Comparison of ENCODE assay signal across 35 cellular contexts in genomic region chr9:69468380-69468779, GRCh38.
"Had no signal": no experiment of that assay in that cellular context is flagged by ENCODE, and none has a peak within 500 bp of the region (broad histone marks: within the 10 kb centered on the region; RNA-seq: fewer than 3 reads in every experiment).

No MANE protein-coding gene starts in this region.

- ATAC-seq: activated CD8-positive, alpha-beta T cell treated with anti-CD3 and anti-CD28 coated beads for 36 hours; activated T-cell treated with anti-CD3 and anti-CD28 coated beads, Interleukin-2, amount 50 U/mL, for 72 hours; activated T-helper 17 cell treated with anti-CD3 and anti-CD28 coated beads, Interleukin-2, amount 50 U/mL, for 72 hours; PC-3; SK-N-SH treated with all-trans-retinoic acid at 6 μM for 48 hours had no signal

- H3K27ac Mint-ChIP-seq: activated CD8-positive, alpha-beta T cell treated with anti-CD3 and anti-CD28 coated beads for 36 hours; activated naive CD8-positive, alpha-beta T cell treated with anti-CD3 and anti-CD28 coated beads for 36 hours; activated T-cell treated with anti-CD3 and anti-CD28 coated beads, Interleukin-2, amount 50 U/mL, for 72 hours; activated T-helper 17 cell treated with anti-CD3 and anti-CD28 coated beads, Interleukin-2, amount 50 U/mL, for 72 hours had no signal

- H3K9me3 Mint-ChIP-seq: activated CD8-positive, alpha-beta T cell treated with anti-CD3 and anti-CD28 coated beads for 36 hours; activated naive CD8-positive, alpha-beta T cell treated with anti-CD3 and anti-CD28 coated beads for 36 hours; activated T-cell treated with anti-CD3 and anti-CD28 coated beads, Interleukin-2, amount 50 U/mL, for 72 hours; activated T-helper 17 cell treated with anti-CD3 and anti-CD28 coated beads, Interleukin-2, amount 50 U/mL, for 72 hours had no signal

- H3K4me3 Mint-ChIP-seq: activated CD8-positive, alpha-beta T cell treated with anti-CD3 and anti-CD28 coated beads for 36 hours; activated naive CD8-positive, alpha-beta T cell treated with anti-CD3 and anti-CD28 coated beads for 36 hours; activated T-cell treated with anti-CD3 and anti-CD28 coated beads, Interleukin-2, amount 50 U/mL, for 72 hours; activated T-helper 17 cell treated with anti-CD3 and anti-CD28 coated beads, Interleukin-2, amount 50 U/mL, for 72 hours had no signal

- H3K4me1 ChIP-seq: SJSA1 had no signal

- H3K36me3 ChIP-seq: brain microvascular endothelial cell, MG63, Peyer's patch, SJSA1, WERI-Rb-1 had no signal

- H3K4me3 ChIP-seq: MG63, Peyer's patch, SJSA1 had no signal

- H3K9me3 ChIP-seq: MG63, Peyer's patch, SJSA1 had no signal

- DNase-seq: activated CD4-positive, alpha-beta T cell treated with anti-CD3 and anti-CD28 coated beads for 1 hour; activated CD4-positive, alpha-beta T cell treated with anti-CD3 and anti-CD28 coated beads for 48 hours; activated CD4-positive, alpha-beta T cell treated with anti-CD3 and anti-CD28 coated beads, Interleukin-2, amount 50 U/mL, for 4 hours; activated CD4-positive, CD25-positive, alpha-beta regulatory T cell; activated CD8-positive, alpha-beta T cell treated with anti-CD3 and anti-CD28 coated beads for 36 hours; activated effector memory CD4-positive, alpha-beta T cell treated with anti-CD3 and anti-CD28 coated beads, Interleukin-2, amount 50 U/mL, for 16 hours; activated naive CD4-positive, alpha-beta T cell; activated naive CD4-positive, alpha-beta T cell treated with anti-CD3 and anti-CD28 coated beads, Interleukin-2, amount 50 U/mL, for 16 hours; activated naive CD8-positive, alpha-beta T cell treated with anti-CD3 and anti-CD28 coated beads for 36 hours; activated T-cell treated with anti-CD3 and anti-CD28 coated beads, Interleukin-2, amount 50 U/mL, for 1 hour; activated T-cell treated with anti-CD3 and anti-CD28 coated beads, Interleukin-2, amount 50 U/mL, for 72 hours; amniotic stem cell; aorta; brain microvascular endothelial cell; central memory CD4-positive, alpha-beta T cell; Kasumi-1; KG1; MG63; NCI-H187; NCI-H2107; NCI-H2171; NCI-H510A; NCI-H748 treated with DMSO at 0.1 percent for 48 hours; NK-92 treated with Interleukin-12 subunit alpha and Interleukin-12 subunit beta, amount 100 ng/mL, for 24 hours; PC-3; Peyer's patch; RPMI8226; SHP77 treated with DMSO at 0.1 percent for 48 hours; T-helper 1 cell; T-helper 2 cell; T-helper 9 cell; WERI-Rb-1 had no signal

- H3K27ac ChIP-seq: brain microvascular endothelial cell, Peyer's patch, SJSA1, WERI-Rb-1 had no signal

- H3K27me3 Mint-ChIP-seq: activated T-helper 17 cell treated with anti-CD3 and anti-CD28 coated beads, Interleukin-2, amount 50 U/mL, for 72 hours had no signal

- H3K36me3 Mint-ChIP-seq: activated naive CD8-positive, alpha-beta T cell treated with anti-CD3 and anti-CD28 coated beads for 36 hours had no signal

- H3K4me1 Mint-ChIP-seq: activated naive CD8-positive, alpha-beta T cell treated with anti-CD3 and anti-CD28 coated beads for 36 hours; activated T-helper 17 cell treated with anti-CD3 and anti-CD28 coated beads, Interleukin-2, amount 50 U/mL, for 72 hours had no signal

- H3K27me3 ChIP-seq: brain microvascular endothelial cell, MG63, Peyer's patch, SJSA1 had no signal
